Comparison of ENCODE assay signal across 10 cellular contexts in the genomic region with DNA sequence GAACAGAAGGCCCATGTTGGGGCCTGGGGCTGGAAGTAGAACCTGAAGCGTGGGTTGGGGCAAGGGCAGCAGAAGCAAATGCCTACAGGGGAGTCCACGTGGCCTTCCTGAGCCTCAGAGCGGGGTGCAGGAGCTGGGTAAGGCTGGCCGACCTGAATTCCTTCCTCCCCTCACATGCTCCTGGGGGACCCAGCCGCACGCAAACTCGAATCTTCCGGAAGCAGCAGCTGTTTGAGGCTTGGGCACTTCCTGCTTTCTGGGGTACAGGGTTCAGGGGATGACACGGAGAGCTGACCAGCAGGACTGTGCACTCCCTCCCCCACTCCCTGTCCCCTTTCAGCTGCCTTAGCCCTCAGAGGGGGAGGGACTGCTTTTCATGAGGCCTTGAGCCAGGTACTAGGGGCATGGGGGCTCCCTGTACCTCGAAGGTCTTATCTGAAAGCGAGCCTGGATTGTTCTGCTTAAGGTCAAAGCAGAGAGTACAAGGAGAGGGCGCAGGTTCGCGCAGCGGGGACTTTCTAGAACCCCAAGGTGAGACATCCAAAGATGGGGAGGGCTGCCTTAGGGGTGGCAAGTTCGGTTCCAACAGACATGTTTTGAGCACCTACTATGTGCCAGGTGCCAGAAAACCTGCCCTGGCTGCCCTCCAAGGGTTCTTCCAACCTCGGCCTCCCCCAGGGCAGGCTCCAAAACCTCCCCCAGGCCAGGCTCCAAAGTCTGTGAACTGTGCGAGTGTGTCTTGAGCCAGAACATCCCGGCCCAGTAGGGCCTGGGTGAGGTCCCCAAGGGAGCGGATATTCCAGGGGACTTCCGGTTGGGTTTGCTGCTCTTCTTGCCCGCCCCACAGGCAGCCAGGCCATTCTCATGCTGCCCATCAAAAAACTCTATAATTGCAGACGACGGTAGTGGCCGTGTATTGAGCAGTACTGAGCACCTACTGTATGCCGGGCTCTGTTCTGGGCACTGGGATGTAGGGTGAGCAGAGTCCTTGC. TPM values are rescaled to one million over a fixed set of nuclear protein-coding genes. Genes with fewer than 3 reads are reported as not detected.
DNase-seq lines count a peak whose midpoint lies in the region; ATAC-seq and TF ChIP-seq lines count a peak whose summit lies in the region.
"Had no signal": no experiment of that assay in that cellular context is flagged by ENCODE, and none has a peak within 500 bp of the region (broad histone marks: within the 10 kb centered on the region; RNA-seq: fewer than 3 reads in every experiment).

No MANE protein-coding gene starts in this region.

- H3K4me1 ChIP-seq in gastroesophageal sphincter (no peaks in the 10 kb centered on the region), skeletal muscle tissue (ENCODE audit: control insufficient read depth in 3 of 3, insufficient read depth in 3 of 3, low read length in 3 of 3) (peaks cover 6 to 8% (median 7%) of the 10 kb centered on the region in 3 donors)

- H3K4me3 ChIP-seq in gastroesophageal sphincter (peak overlapping the region in 1 of 2 donors; percentile 32), skeletal muscle tissue (ENCODE audit: low read length in 3 of 3) (no peak overlapping the region)

- peak overlapping the region in 2 of 4 donors; percentile 49 to 54 for H3K27ac ChIP-seq in gastroesophageal sphincter
- H3K27ac ChIP-seq in skeletal muscle tissue (ENCODE audit: low read depth, low read length) = peak overlapping the region; percentile 29

- TF ChIP-seq POLR2A in GM15510 (IDR thresholded peaks at IDR 0.05; ENCODE audit: borderline replicate concordance, extremely low read depth, insufficient read length) (peak; percentile 6), gastroesophageal sphincter (IDR thresholded peaks at IDR 0.05) (no peak)

- 53% methylated on average over 4 of the region's 26 CpGs; no CpG with 5 or more reads in 1 of the 2 donors for WGBS in gastroesophageal sphincter (ENCODE audit: low coverage in 1 of 2), 2 donors

- H3K9me3 ChIP-seq in gastroesophageal sphincter = no peaks in the 10 kb centered on the region
- no peaks in the 10 kb centered on the region for H3K9me3 ChIP-seq in skeletal muscle tissue (ENCODE audit: control insufficient read depth in 3 of 3, low read length in 3 of 3)

- no peak for TF ChIP-seq EP300 in gastroesophageal sphincter (IDR thresholded peaks at IDR 0.05)

- H3K36me3 ChIP-seq in gastroesophageal sphincter (no peaks in the 10 kb centered on the region), skeletal muscle tissue (ENCODE audit: control insufficient read depth in 3 of 3, insufficient read depth in 3 of 3, low read length in 3 of 3) (no peaks in the 10 kb centered on the region)

- peaks cover 25% of the 10 kb centered on the region for H3K27me3 ChIP-seq in gastroesophageal sphincter
- peaks cover 10 to 23% (median 21%) of the 10 kb centered on the region in 3 donors for H3K27me3 ChIP-seq in skeletal muscle tissue (ENCODE audit: control insufficient read depth in 3 of 3, insufficient read depth in 3 of 3, low read length in 3 of 3)

- DNase-seq in NOMO-1 treated with dmso at 0.1 percent for 144 hours (lab: John Stamatoyannopoulos, UW; ENCODE audit: unreplicated experiment) (peak; percentile 70), NCI-H510A treated with DMSO at 0.1 percent for 48 hours (lab: John Stamatoyannopoulos, UW) (no peak), NCI-H1930 (lab: John Stamatoyannopoulos, UW) (no peak), SHP77 treated with DMSO at 0.1 percent for 48 hours (lab: John Stamatoyannopoulos, UW) (no peak)

- peak; percentile 39 for ATAC-seq in gastroesophageal sphincter
- no peak for ATAC-seq in GM19395 (IDR thresholded peaks at IDR 0.05; ENCODE audit: unreplicated experiment)

- peak overlapping the region in 1 of 3 donors; percentile 8 for H3K9ac ChIP-seq in skeletal muscle tissue (ENCODE audit: low read depth in 1 of 3, low read length in 3 of 3)

- no peak for TF ChIP-seq CTCF in gastroesophageal sphincter (IDR thresholded peaks at IDR 0.05)

RNA-seq across cellular contexts. Expression of a gene that starts 1.7 kb away (rescaled TPM):
- total RNA-seq in gastroesophageal sphincter (10 to 100 TPM in 2 of 4 donors, 1 to 10 TPM in 2; 5.4 to 20.5 (median 10.6) TPM), skeletal muscle tissue (6.8 TPM)
- total RNA-seq: MCF 10A had no signal

RNA-seq across cellular contexts. Expression of a gene that starts 45.7 kb away (rescaled TPM):
- not detected for total RNA-seq in gastroesophageal sphincter
- total RNA-seq in skeletal muscle tissue = 2.1 TPM
- total RNA-seq: MCF 10A; T-helper 1 cell treated with Interleukin-12 subunit alpha and Interleukin-12 subunit beta and Interleukin-4 antibody, amounts not matched to agents 30 ng/mL and 1 ng/mL, for 36 hours had no signal

RNA-seq across cellular contexts. Expression of a gene that starts 50.9 kb away (rescaled TPM):
- 10 to 100 TPM in 1 of 4 donors, 1 to 10 TPM in 3; 1.4 to 12.0 (median 4.0) TPM for total RNA-seq in gastroesophageal sphincter
- 2.6 TPM for total RNA-seq in skeletal muscle tissue
- total RNA-seq: MCF 10A had no signal
